8 cellular contexts compared by ENCODE assay signal in the genomic region with DNA sequence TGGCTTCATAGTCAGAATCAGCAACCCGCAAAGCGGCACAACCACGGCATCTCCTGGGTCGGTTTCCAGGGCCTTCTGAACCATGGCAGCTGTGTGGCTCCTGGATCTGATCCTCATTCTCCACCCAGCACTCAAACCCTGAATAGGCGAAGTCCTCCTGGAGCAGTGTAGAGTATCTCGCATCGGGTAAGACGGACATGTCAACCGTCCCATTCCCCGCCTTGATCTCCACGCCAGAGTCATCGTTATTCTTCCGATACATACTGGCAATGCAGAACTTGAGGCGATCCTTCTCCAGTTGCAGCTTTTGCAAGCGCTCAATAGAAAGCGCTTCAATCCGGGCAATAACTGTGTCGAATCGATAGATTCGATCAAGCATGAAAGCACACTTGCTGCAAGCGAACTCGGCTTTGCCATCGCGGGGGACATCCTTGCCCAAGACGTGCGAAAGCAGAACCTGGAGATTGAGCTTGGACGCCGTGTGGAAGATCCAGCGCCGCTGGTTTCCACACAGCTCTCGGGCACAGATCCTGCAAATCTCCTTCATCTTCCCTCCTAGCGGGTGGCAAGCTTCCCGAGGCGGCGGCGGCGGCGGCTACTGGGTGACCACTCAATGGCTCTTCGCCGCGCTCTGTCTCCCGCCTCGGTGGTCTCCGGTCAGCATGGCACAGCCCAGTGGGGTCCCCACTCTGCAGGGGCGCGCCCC.
DNase-seq lines count a peak whose midpoint lies in the region; ATAC-seq and TF ChIP-seq lines count a peak whose summit lies in the region.
"Not testable (repeated sequence)": the region's sequence is repeated elsewhere in the genome, so short reads cannot be mapped to it uniquely, and the experiment has no call there.

No MANE protein-coding gene starts in this region.

- not testable (repeated sequence) for H3K27ac ChIP-seq in GM23338 (ENCODE audit: low read depth); colonic mucosa; right cardiac atrium (ENCODE audit: low read length)

- peak overlapping the region; percentile 49 for H3K4me3 Mint-ChIP-seq in Calu3 (ENCODE audit: low read depth, unreplicated experiment)
- H3K4me3 Mint-ChIP-seq in GM23338: peak overlapping the region; percentile 64; the same call in 2 of the 3 replicates
- H3K4me3 Mint-ChIP-seq in activated CD4-positive, alpha-beta T cell treated with anti-CD3 and anti-CD28 coated beads, Interleukin-2, amount 10 ng/mL, durations not matched to agents 7 days and 5 days: peak overlapping the region; percentile 68
- peak overlapping the region; percentile 69 for H3K4me3 Mint-ChIP-seq in natural killer cell

- H3K4me1 ChIP-seq in GM23338 (ENCODE audit: insufficient read depth); colonic mucosa; right cardiac atrium (ENCODE audit: control insufficient read depth, insufficient read depth, low read length): not testable (repeated sequence)

- not testable (repeated sequence) for BruUV-seq in Calu3 (replicated peaks; lab: Mats Ljungman, UMichigan)

- not testable (repeated sequence) for DNase-seq in Calu3; GM23338 (ENCODE audit: low spot score); activated CD4-positive, alpha-beta T cell treated with anti-CD3 and anti-CD28 coated beads, Interleukin-2, amount 10 ng/mL, durations not matched to agents 7 days and 5 days; colonic mucosa; right cardiac atrium; natural killer cell
- DNase-seq in MG63 (peak; percentile 10), superior temporal gyrus (ENCODE audit: extremely low spot score) (peak; percentile 47)

- not testable (repeated sequence) for H3K9me3 ChIP-seq in MG63; colonic mucosa; right cardiac atrium (ENCODE audit: control insufficient read depth, low read length)

- not testable (repeated sequence) for H3K9me3 Mint-ChIP-seq in Calu3 (ENCODE audit: low read depth, unreplicated experiment); GM23338; activated CD4-positive, alpha-beta T cell treated with anti-CD3 and anti-CD28 coated beads, Interleukin-2, amount 10 ng/mL, durations not matched to agents 7 days and 5 days; natural killer cell

- not testable (repeated sequence) for H3F3A ChIP-seq in GM23338 (replicated peaks; ENCODE audit: low read depth)

- H3K4me1 Mint-ChIP-seq in Calu3 (ENCODE audit: low read depth, unreplicated experiment); GM23338; activated CD4-positive, alpha-beta T cell treated with anti-CD3 and anti-CD28 coated beads, Interleukin-2, amount 10 ng/mL, durations not matched to agents 7 days and 5 days; natural killer cell: not testable (repeated sequence)

- intact Hi-C loops in Calu3 (cut with micrococcal nuclease; ENCODE audit: unreplicated experiment); colonic mucosa (cut with DNase I); right cardiac atrium (cut with DNase I); natural killer cell (cut with micrococcal nuclease): not testable (repeated sequence)

- H3K27me3 ChIP-seq in GM23338 (ENCODE audit: insufficient read depth); MG63; colonic mucosa; right cardiac atrium (ENCODE audit: control insufficient read depth, insufficient read depth): not testable (repeated sequence)

- H3K4me3 ChIP-seq in GM23338 (peak overlapping the region; percentile 58), MG63 (peak overlapping the region; percentile 32), colonic mucosa (peak overlapping the region; percentile 37)
- H3K4me3 ChIP-seq in right cardiac atrium (ENCODE audit: low read length): not testable (repeated sequence)

- ATAC-seq in GM23338 (peak; percentile 3), right cardiac atrium (peak; percentile 43 to 55)
- not testable (repeated sequence) for ATAC-seq in natural killer cell

- CTCF ChIA-PET in Calu3 (lab: Charles Lee); activated CD4-positive, alpha-beta T cell treated with anti-CD3 and anti-CD28 coated beads, Interleukin-2, amount 10 ng/mL, durations not matched to agents 7 days and 5 days (lab: Charles Lee): not testable (repeated sequence)

- not testable (repeated sequence) for H3K9me2 ChIP-seq in GM23338 (ENCODE audit: insufficient read depth)

- not testable (repeated sequence) for H3K27me3 Mint-ChIP-seq in Calu3 (ENCODE audit: unreplicated experiment); GM23338 (ENCODE audit: insufficient read depth, low read depth, poor library complexity); activated CD4-positive, alpha-beta T cell treated with anti-CD3 and anti-CD28 coated beads, Interleukin-2, amount 10 ng/mL, durations not matched to agents 7 days and 5 days; natural killer cell (ENCODE audit: low read depth in 2 of 2)

- H3K9ac ChIP-seq in colonic mucosa (ENCODE audit: low read depth in 2 of 2, low read length in 2 of 2): not testable (repeated sequence)

- POLR2A ChIA-PET in activated CD4-positive, alpha-beta T cell treated with anti-CD3 and anti-CD28 coated beads, Interleukin-2, amount 10 ng/mL, durations not matched to agents 7 days and 5 days (lab: Charles Lee): not testable (repeated sequence)

- not testable (repeated sequence) for TF ChIP-seq CTCF in Calu3 (IDR thresholded peaks at IDR 0.05; ENCODE audit: unreplicated experiment); GM23338 (conservative IDR thresholded peaks at IDR 0.05; ENCODE audit: low read depth in 2 of 2); colonic mucosa (IDR thresholded peaks at IDR 0.05); natural killer cell (IDR thresholded peaks at IDR 0.05)

- not testable (repeated sequence) for H3K27ac Mint-ChIP-seq in Calu3 (ENCODE audit: unreplicated experiment); GM23338; activated CD4-positive, alpha-beta T cell treated with anti-CD3 and anti-CD28 coated beads, Interleukin-2, amount 10 ng/mL, durations not matched to agents 7 days and 5 days; natural killer cell

- H2AFZ ChIP-seq in GM23338: not testable (repeated sequence)

- not testable (repeated sequence) for H3K36me3 ChIP-seq in GM23338 (ENCODE audit: insufficient read depth); MG63; colonic mucosa

- H4K20me1 ChIP-seq in GM23338 (replicated peaks; ENCODE audit: insufficient read depth): not testable (repeated sequence)

- not testable (repeated sequence) for H3K36me3 Mint-ChIP-seq in Calu3 (ENCODE audit: insufficient read depth, unreplicated experiment); GM23338 (ENCODE audit: low read depth); activated CD4-positive, alpha-beta T cell treated with anti-CD3 and anti-CD28 coated beads, Interleukin-2, amount 10 ng/mL, durations not matched to agents 7 days and 5 days (ENCODE audit: low read depth); natural killer cell

- H3K4me2 ChIP-seq in GM23338: peak overlapping the region; percentile 78

- WGBS in right cardiac atrium: 3% methylated on average over 9 of the region's 46 CpGs

- H3K79me2 ChIP-seq in GM23338 (replicated peaks; ENCODE audit: insufficient read depth): not testable (repeated sequence)
